In genomic region chrX:34884693-34885277, GRCh38 we compare ENCODE assay signal across 15 cellular contexts. TPM values are rescaled to one million over a fixed set of nuclear protein-coding genes. Genes with fewer than 3 reads are reported as not detected.
DNase-seq lines count a peak whose midpoint lies in the region; ATAC-seq, FAIRE-seq and TF ChIP-seq lines count a peak whose summit lies in the region.
"Had no signal": no experiment of that assay in that cellular context is flagged by ENCODE, and none has a peak within 500 bp of the region (broad histone marks: within the 10 kb centered on the region; RNA-seq: fewer than 3 reads in every experiment).

No MANE protein-coding gene starts in this region.

- CTCF ChIA-PET in activated CD4-positive, alpha-beta T cell treated with anti-CD3 and anti-CD28 coated beads for 36 hours (lab: Charles Lee), result no interaction called here

- no peaks in the 10 kb centered on the region for H3K79me1 ChIP-seq in neuronal stem cell (ENCODE audit: low read depth, low read length)

- H2BK15ac ChIP-seq in neuronal stem cell (ENCODE audit: low read length), result no peak overlapping the region

- no peaks in the 10 kb centered on the region for H3K27me3 ChIP-seq in keratinocyte (ENCODE audit: control insufficient read depth, extremely low read depth, insufficient read depth, low read length)
- no peaks in the 10 kb centered on the region for H3K27me3 ChIP-seq in neuronal stem cell (ENCODE audit: control insufficient read depth in 3 of 3, insufficient read depth in 3 of 3, low read depth in 1 of 3, low read length in 3 of 3)

- intact Hi-C loops in activated CD4-positive, alpha-beta T cell treated with anti-CD3 and anti-CD28 coated beads for 36 hours (cut with DNase I, micrococcal nuclease), result no loop called here
- intact Hi-C loops in natural killer cell (cut with micrococcal nuclease), result no loop called here

- H2BK5ac ChIP-seq in neuronal stem cell (ENCODE audit: low read length), result no peak overlapping the region

- H3K4me3 Mint-ChIP-seq in activated CD4-positive, alpha-beta T cell treated with anti-CD3 and anti-CD28 coated beads for 36 hours, result no peak overlapping the region
- no peak overlapping the region for H3K4me3 Mint-ChIP-seq in natural killer cell
- H3K4me3 Mint-ChIP-seq: CD4-positive, alpha-beta T cell had no signal

- H3K4me3 ChIP-seq in keratinocyte (ENCODE audit: control insufficient read depth in 2 of 3, extremely low read depth in 1 of 3, insufficient read depth in 2 of 3, low read depth in 1 of 3, low read length in 3 of 3) (no peak overlapping the region), neuronal stem cell (ENCODE audit: low read length in 2 of 2) (no peak overlapping the region)
- H3K4me3 ChIP-seq: mucosa of descending colon had no signal

- no peaks in the 10 kb centered on the region for H3K36me3 ChIP-seq in keratinocyte (ENCODE audit: control insufficient read depth in 2 of 2, extremely low read depth in 1 of 2, insufficient read depth in 2 of 2, low read length in 2 of 2)
- no peaks in the 10 kb centered on the region for H3K36me3 ChIP-seq in neuronal stem cell (replicated peaks in 1 of 2; ENCODE audit: control insufficient read depth in 2 of 2, insufficient read depth in 2 of 2, low read length in 2 of 2)

- H4K8ac ChIP-seq in neuronal stem cell (ENCODE audit: low read depth, low read length), result no peak overlapping the region

- H3K4me1 ChIP-seq in keratinocyte (ENCODE audit: control insufficient read depth, extremely low read depth, insufficient read depth, low read length) (peaks cover 26% of the 10 kb centered on the region), neuronal stem cell (ENCODE audit: control insufficient read depth in 2 of 2, insufficient read depth in 1 of 2, low read depth in 1 of 2, low read length in 2 of 2) (no peaks in the 10 kb centered on the region)

- no peak overlapping the region for H3K18ac ChIP-seq in neuronal stem cell (ENCODE audit: low read length)

- H3K27ac Mint-ChIP-seq in activated CD4-positive, alpha-beta T cell treated with anti-CD3 and anti-CD28 coated beads for 36 hours, result no peak overlapping the region
- H3K27ac Mint-ChIP-seq in natural killer cell, result no peak overlapping the region
- H3K27ac Mint-ChIP-seq: activated naive CD4-positive, alpha-beta T cell treated with anti-CD3 and anti-CD28 coated beads, Interleukin-2, amount 50 U/mL, for 72 hours; CD4-positive, alpha-beta T cell had no signal

- DNase-seq in AG08396 (ENCODE audit: low spot score) (peak; percentile 66), M059J (ENCODE audit: low read depth) (peak; percentile 81), astrocyte of the hippocampus (ENCODE audit: low read depth, low spot score) (peak; percentile 55), keratinocyte (ENCODE audit: low read depth, low spot score) (peak; percentile 46), natural killer cell (no peak), neuronal stem cell (ENCODE audit: low spot score) (no peak)
- DNase-seq in activated CD4-positive, alpha-beta T cell treated with anti-CD3 and anti-CD28 coated beads for 36 hours, result no peak
- DNase-seq: CD4-positive, alpha-beta T cell; mucosa of descending colon; NCI-H1417 treated with DMSO at 0.1 percent for 48 hours; stimulated activated CD4-positive, alpha-beta T cell treated with anti-CD3 and anti-CD28 coated beads, Interleukin-2, amount 100 ng/mL, for 24 hours had no signal

- ATAC-seq in GM21619 (IDR thresholded peaks at IDR 0.05; ENCODE audit: unreplicated experiment), result no peak
- no peak for ATAC-seq in activated CD4-positive, alpha-beta T cell treated with anti-CD3 and anti-CD28 coated beads for 36 hours
- no peak for ATAC-seq in natural killer cell
- ATAC-seq: activated naive CD4-positive, alpha-beta T cell treated with anti-CD3 and anti-CD28 coated beads, Interleukin-2, amount 50 U/mL, for 72 hours; mucosa of descending colon had no signal

- H3K36me3 Mint-ChIP-seq in activated CD4-positive, alpha-beta T cell treated with anti-CD3 and anti-CD28 coated beads for 36 hours (ENCODE audit: low read depth), result no peaks in the 10 kb centered on the region
- H3K36me3 Mint-ChIP-seq in natural killer cell, result no peaks in the 10 kb centered on the region
- H3K36me3 Mint-ChIP-seq: activated naive CD4-positive, alpha-beta T cell treated with anti-CD3 and anti-CD28 coated beads, Interleukin-2, amount 50 U/mL, for 72 hours had no signal

- no CpG with 5 or more reads among the region's 2 CpGs for WGBS in neuronal stem cell (ENCODE audit: extremely low coverage in 2 of 2, insufficient read length in 2 of 2, insufficient replicate concordance in 1 of 2), 2 donors

- no peak overlapping the region for H3K23ac ChIP-seq in neuronal stem cell (ENCODE audit: low read depth, low read length, poor library complexity)

- H3K4ac ChIP-seq in neuronal stem cell (ENCODE audit: low read length), result no peak overlapping the region

- H3K27ac ChIP-seq in keratinocyte (ENCODE audit: control insufficient read depth, insufficient read depth, low read length) (peak overlapping the region; percentile 17), neuronal stem cell (replicated peaks; ENCODE audit: low read length) (no peak overlapping the region)

- no peak overlapping the region for H2AK5ac ChIP-seq in neuronal stem cell (ENCODE audit: low read depth, low read length)

- TF ChIP-seq CTCF in keratinocyte (optimal IDR thresholded peaks at IDR 0.05 in 1 of 3, IDR thresholded peaks at IDR 0.05 in 1 of 3, conservative IDR thresholded peaks at IDR 0.05 in 1 of 3; ENCODE audit: extremely low read depth in 1 of 3, insufficient read depth in 2 of 3, low read length in 3 of 3) (no peak), natural killer cell (IDR thresholded peaks at IDR 0.05) (no peak)

- no peak overlapping the region for H2BK12ac ChIP-seq in neuronal stem cell (ENCODE audit: low read length)

- H3K9ac ChIP-seq in keratinocyte (ENCODE audit: control insufficient read depth, extremely low read depth, insufficient read depth, low read length) (no peak overlapping the region), neuronal stem cell (ENCODE audit: low read depth, low read length, poor library complexity) (no peak overlapping the region)

- no peaks in the 10 kb centered on the region for H3K9me3 Mint-ChIP-seq in activated CD4-positive, alpha-beta T cell treated with anti-CD3 and anti-CD28 coated beads for 36 hours (ENCODE audit: low read depth)
- H3K9me3 Mint-ChIP-seq in natural killer cell, result peaks cover 0 to 3% of the 10 kb centered on the region in 2 donors
- H3K9me3 Mint-ChIP-seq: CD4-positive, alpha-beta T cell had no signal

- dilution Hi-C loops in keratinocyte (cut with MboI; ENCODE audit: extremely low pct_ligation_motif_present, low sequenced_read_pairs), result no loop called here

- H3K27me3 Mint-ChIP-seq in activated CD4-positive, alpha-beta T cell treated with anti-CD3 and anti-CD28 coated beads for 36 hours, result no peaks in the 10 kb centered on the region
- H3K27me3 Mint-ChIP-seq in natural killer cell (ENCODE audit: low read depth in 2 of 2), result no peaks in the 10 kb centered on the region
- H3K27me3 Mint-ChIP-seq: CD4-positive, alpha-beta T cell had no signal

- H3K79me2 ChIP-seq in keratinocyte (ENCODE audit: control insufficient read depth, insufficient read depth, low read length), result no peaks in the 10 kb centered on the region

- H2BK120ac ChIP-seq in neuronal stem cell (ENCODE audit: low read depth, low read length), result no peak overlapping the region

- no peaks in the 10 kb centered on the region for H3K9me3 ChIP-seq in keratinocyte (ENCODE audit: control insufficient read depth, low read depth, low read length)
- H3K9me3 ChIP-seq in neuronal stem cell (replicated peaks in 1 of 2; ENCODE audit: control insufficient read depth in 2 of 2, insufficient read depth in 1 of 2, low read depth in 1 of 2, low read length in 2 of 2), result no peaks in the 10 kb centered on the region
- H3K9me3 ChIP-seq: mucosa of descending colon had no signal

- FAIRE-seq in keratinocyte (lab: Jason Lieb, UNC), result peak; percentile 95
- FAIRE-seq: frontal cortex had no signal

- no peak overlapping the region for H3K14ac ChIP-seq in neuronal stem cell (ENCODE audit: low read length)

- peak overlapping the region; percentile 50 for H3K4me2 ChIP-seq in keratinocyte (ENCODE audit: control insufficient read depth, extremely low read depth, insufficient read depth, low read depth, low read length)
- no peak overlapping the region for H3K4me2 ChIP-seq in neuronal stem cell (ENCODE audit: insufficient read depth, low read length, poor library complexity, severe bottlenecking)

- H2AFZ ChIP-seq in keratinocyte (ENCODE audit: control insufficient read depth, low read length) (no peak overlapping the region), neuronal stem cell (ENCODE audit: low read length) (no peak overlapping the region)

- H3K9me1 ChIP-seq in keratinocyte (ENCODE audit: control insufficient read depth, extremely low read depth, insufficient read depth, low read length), result no peaks in the 10 kb centered on the region

- H4K20me1 ChIP-seq in keratinocyte (ENCODE audit: control insufficient read depth, extremely low read depth, insufficient read depth, low read length), result no peaks in the 10 kb centered on the region

- POLR2A ChIA-PET in activated CD4-positive, alpha-beta T cell treated with anti-CD3 and anti-CD28 coated beads for 36 hours (lab: Charles Lee), result no interaction called here

- H3K4me1 Mint-ChIP-seq in activated CD4-positive, alpha-beta T cell treated with anti-CD3 and anti-CD28 coated beads for 36 hours, result no peaks in the 10 kb centered on the region
- no peaks in the 10 kb centered on the region for H3K4me1 Mint-ChIP-seq in natural killer cell

- H4K91ac ChIP-seq in neuronal stem cell (ENCODE audit: low read depth, low read length, poor library complexity), result no peak overlapping the region

RNA-seq across cellular contexts. Expression of gene FAM47B, which starts 57.8 kb away (rescaled TPM):
- total RNA-seq in M059J (2014; rRNA removed; shearing (Covaris generic)), result not detected in 2 replicates
- not detected in 3 replicates for polyA plus RNA-seq in keratinocyte
- polyA plus RNA-seq in keratinocyte (2011; ENCODE audit: low read depth), result not detected
- polyA plus RNA-seq in keratinocyte (2011; cell fraction: cytosol; rRNA removed), result not detected in 2 replicates
- not detected in 2 replicates for polyA plus RNA-seq in keratinocyte (2011; cell fraction: nucleus; rRNA removed)
- not detected in 2 replicates for polyA plus RNA-seq in keratinocyte (2012; ENCODE audit: low replicate concordance)
- not detected in 3 replicates for polyA minus RNA-seq in keratinocyte
- not detected for polyA minus RNA-seq in keratinocyte (2011; cell fraction: cytosol; rRNA and poly(A)+ RNA removed)
- polyA minus RNA-seq in keratinocyte (2011; cell fraction: nucleus; rRNA and poly(A)+ RNA removed), result not detected in 2 replicates
- total RNA-seq in activated CD4-positive, alpha-beta T cell treated with anti-CD3 and anti-CD28 coated beads for 36 hours, result not detected
- total RNA-seq in natural killer cell, result not detected
- not detected for polyA plus RNA-seq in neuronal stem cell (2013, experiment 1 of 2)
- polyA plus RNA-seq in neuronal stem cell (2013, experiment 2 of 2), result not detected
- total RNA-seq: activated naive CD4-positive, alpha-beta T cell treated with anti-CD3 and anti-CD28 coated beads, Interleukin-2, amount 50 U/mL, for 72 hours; CD4-positive, alpha-beta T cell; frontal cortex; mucosa of descending colon; temporal lobe had no signal

Comparison
In these comparisons a context has a peak if more than half of its experiments do, and no peak if none do; other contexts are left out.
1. DNase-seq: peak in AG08396 (single experiment), M059J (single experiment), astrocyte of the hippocampus (single experiment) and keratinocyte (single experiment); none in activated CD4-positive, alpha-beta T cell treated with anti-CD3 and anti-CD28 coated beads for 36 hours (single experiment), natural killer cell (single experiment) and neuronal stem cell (single experiment).